12 cellular contexts compared by ENCODE assay signal in genomic region chr11:33987545-33987944, GRCh38.
"Had no signal": no experiment of that assay in that cellular context is flagged by ENCODE, and none has a peak within 500 bp of the region (broad histone marks: within the 10 kb centered on the region; RNA-seq: fewer than 3 reads in every experiment).

No MANE protein-coding gene starts in this region.

- H3K36me3 Mint-ChIP-seq: mesothelial cell of epicardium had no signal

- H3K4me3 Mint-ChIP-seq: dendritic cell treated with granulocyte-macrophage colony-stimulating factor and Interleukin-4, amounts not matched to agents 40 ng/mL and 50 ng/mL, for 4 days; effector memory CD8-positive, alpha-beta T cell; endodermal cell; mesothelial cell of epicardium had no signal

- H3K27ac ChIP-seq: colonic mucosa, epithelial cell of prostate, esophagus squamous epithelium, gastrocnemius medialis, heart right ventricle, left lung, lower lobe of right lung had no signal

- DNase-seq: cortex of kidney, esophagus squamous epithelium had no signal

- H3K4me3 ChIP-seq: colonic mucosa, esophagus squamous epithelium, gastrocnemius medialis, heart right ventricle, left lung, lower lobe of right lung had no signal

- H3K27ac Mint-ChIP-seq: dendritic cell treated with granulocyte-macrophage colony-stimulating factor and Interleukin-4, amounts not matched to agents 40 ng/mL and 50 ng/mL, for 4 days; effector memory CD8-positive, alpha-beta T cell; endodermal cell; mesothelial cell of epicardium had no signal

- H3K9me3 ChIP-seq: colonic mucosa, esophagus squamous epithelium, gastrocnemius medialis, heart right ventricle, left lung, lower lobe of right lung had no signal

- H3K27me3 ChIP-seq: colonic mucosa, esophagus squamous epithelium, gastrocnemius medialis, left lung had no signal

- H3K27me3 Mint-ChIP-seq: effector memory CD8-positive, alpha-beta T cell had no signal

- H3K9me3 Mint-ChIP-seq: dendritic cell treated with granulocyte-macrophage colony-stimulating factor and Interleukin-4, amounts not matched to agents 40 ng/mL and 50 ng/mL, for 4 days; effector memory CD8-positive, alpha-beta T cell had no signal

- H3K36me3 ChIP-seq: colonic mucosa, esophagus squamous epithelium, gastrocnemius medialis, heart right ventricle, left lung, lower lobe of right lung had no signal

- H3K4me1 ChIP-seq: colonic mucosa, esophagus squamous epithelium, gastrocnemius medialis, heart right ventricle, left lung, lower lobe of right lung had no signal
